In the genomic region with DNA sequence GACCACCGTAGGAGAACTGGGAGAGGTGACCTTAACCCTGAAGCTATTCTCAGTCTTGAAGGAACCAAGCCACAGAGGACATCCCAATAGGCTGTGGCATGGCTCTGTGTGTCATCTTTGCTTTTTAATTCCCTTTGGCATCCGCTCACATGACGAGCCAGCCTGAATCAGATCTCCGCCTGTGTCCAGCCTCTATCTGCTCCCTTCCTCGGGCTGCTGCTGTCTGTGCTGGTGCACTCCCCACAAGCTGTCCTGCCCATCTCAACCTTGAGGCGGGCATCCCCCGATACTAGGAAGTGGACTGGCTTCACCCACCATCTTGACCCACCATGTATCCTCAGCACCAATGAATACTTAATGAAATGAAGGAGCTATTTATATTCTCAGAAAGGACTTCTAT, we compare ENCODE assay signal across 9 cellular contexts.
"Had no signal": no experiment of that assay in that cellular context is flagged by ENCODE, and none has a peak within 500 bp of the region (broad histone marks: within the 10 kb centered on the region; RNA-seq: fewer than 3 reads in every experiment).

No MANE protein-coding gene starts in this region.

- H3K9me3 ChIP-seq: HAP-1 had no signal

- H3K9ac ChIP-seq: GM23248 had no signal

- H3K27ac ChIP-seq: GM23248, HL-60 had no signal

- H3K9me3 Mint-ChIP-seq: HFFc6, IgD-negative memory B cell had no signal

- H3K27ac Mint-ChIP-seq: HFFc6 had no signal

- H2AFZ ChIP-seq: GM23248 had no signal

- H3K27me3 Mint-ChIP-seq: IgD-negative memory B cell had no signal

- DNase-seq: GM23248, GOT3, H7, HFFc6 had no signal

- ATAC-seq: HCT116, HepG2 had no signal

- H3K4me3 Mint-ChIP-seq: HFFc6 had no signal

- H3K4me1 ChIP-seq: HAP-1 had no signal

- H3K36me3 ChIP-seq: HAP-1 had no signal

- H3K4me3 ChIP-seq: GM23248, HAP-1 had no signal
